Comparison of ENCODE assay signal across 1 cellular context in the genomic region with DNA sequence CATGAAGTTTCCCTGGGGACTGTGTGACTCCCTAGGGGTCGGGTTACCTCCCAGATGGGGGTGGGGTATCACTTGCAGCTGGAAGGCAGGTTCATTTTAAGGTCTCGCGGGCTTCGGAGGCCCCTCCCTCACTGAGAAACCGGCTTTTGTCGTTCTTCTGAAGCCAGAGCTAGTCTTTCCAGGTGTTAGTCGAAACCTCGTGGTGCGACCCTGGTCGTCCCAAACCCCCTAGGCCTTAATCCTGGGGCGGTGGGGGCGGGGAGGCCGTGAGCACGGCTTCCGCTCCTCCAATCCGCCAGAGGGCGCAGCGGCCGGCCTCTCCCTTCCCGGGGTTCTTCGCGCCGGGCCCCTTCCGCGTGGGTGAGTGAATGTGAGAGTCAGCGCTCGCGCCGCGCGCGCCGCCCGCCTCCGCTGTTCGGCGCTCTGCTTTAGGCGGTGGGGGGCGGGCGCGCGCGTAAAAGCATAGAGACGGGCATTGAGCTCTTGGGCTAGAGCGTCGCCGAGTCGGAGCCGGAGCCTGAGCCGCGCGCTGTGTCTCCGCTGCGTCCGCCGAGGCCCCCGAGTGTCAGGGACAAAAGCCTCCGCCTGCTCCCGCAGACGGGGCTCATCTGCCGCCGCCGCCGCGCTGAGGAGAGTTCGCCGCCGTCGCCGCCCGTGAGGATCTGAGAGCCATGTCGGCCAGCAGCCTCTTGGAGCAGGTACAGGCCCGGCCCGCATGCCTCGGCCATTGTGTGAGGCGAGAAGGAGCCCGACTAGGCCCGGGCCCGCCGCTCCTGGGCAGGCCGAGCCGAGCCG.
TF ChIP-seq lines count a peak whose summit lies in the region.

TSS of gene YTHDF2 (plus strand) at position 491 of the 795 bp plus-strand sequence. CDS start at position 672, 181 bp downstream.

TF ChIP-seq in K562, 482 proteins besides CTCF, POLR2A, EP300 and RAD21 (continued from another document):
- TF ChIP-seq ZNF239 (CRISPR knock-in tag; IDR thresholded peaks at IDR 0.05), result 0 out of 2 replicates have a peak, but pooled peaks have one; percentile 12
- TF ChIP-seq NCOA6 (IDR thresholded peaks at IDR 0.05), result no peak
- 0 out of 2 replicates have a peak, but pooled peaks have one; percentile 66 for TF ChIP-seq ZNF124 (CRISPR knock-in tag; IDR thresholded peaks at IDR 0.05)
- no peak for TF ChIP-seq ZNF212 (CRISPR knock-in tag; IDR thresholded peaks at IDR 0.05)
- TF ChIP-seq ZNF311 (CRISPR knock-in tag; IDR thresholded peaks at IDR 0.05), result no peak
- TF ChIP-seq HDGF (IDR thresholded peaks at IDR 0.05), result no peak
- TF ChIP-seq GTF2F1 (IDR thresholded peaks at IDR 0.05; ENCODE audit: low read depth, low read length), result no peak; the same call in 1 of the 2 replicates
- peak; percentile 88 for TF ChIP-seq CHD2 (IDR thresholded peaks at IDR 0.05; ENCODE audit: low read depth, low read length)
- TF ChIP-seq PCBP1 (IDR thresholded peaks at IDR 0.05; ENCODE audit: low read depth, low read length, poor library complexity, severe bottlenecking), result peak; percentile 97
- 0 out of 2 replicates have a peak, but pooled peaks have one; percentile 5 for TF ChIP-seq ZNF668 (CRISPR knock-in tag; IDR thresholded peaks at IDR 0.05)
- TF ChIP-seq ZFX (CRISPR knock-in tag; IDR thresholded peaks at IDR 0.05), result peak; percentile 99
- TF ChIP-seq ZNF431 (CRISPR knock-in tag; IDR thresholded peaks at IDR 0.05), result no peak
- no peak for TF ChIP-seq ZC3H4 (CRISPR knock-in tag; IDR thresholded peaks at IDR 0.05; ENCODE audit: borderline replicate concordance)
- TF ChIP-seq MBD2 (IDR thresholded peaks at IDR 0.05; ENCODE audit: borderline replicate concordance, low read depth), result peak; percentile 39; the same call in 1 of the 2 replicates
- no peak for TF ChIP-seq ZNF445 (CRISPR knock-in tag; IDR thresholded peaks at IDR 0.05; ENCODE audit: low read depth)
- peak; percentile 38 for TF ChIP-seq SETDB1 (IDR thresholded peaks at IDR 0.05; ENCODE audit: low read length)
- TF ChIP-seq ARID1B (IDR thresholded peaks at IDR 0.05), result peak; percentile 80
- peak in 1 of 2 experiments; percentile 39; a peak in 3 of 4 replicates for TF ChIP-seq TBL1XR1 (IDR thresholded peaks at IDR 0.05; ENCODE audit: low read length in 2 of 2)
- TF ChIP-seq ZNF165 (CRISPR knock-in tag; IDR thresholded peaks at IDR 0.05; ENCODE audit: borderline replicate concordance), result no peak
- peak; percentile 96 for TF ChIP-seq LEF1 (IDR thresholded peaks at IDR 0.05)
- no peak for TF ChIP-seq ZNF324 (CRISPR knock-in tag; IDR thresholded peaks at IDR 0.05)
- no peak for TF ChIP-seq POU5F1 (IDR thresholded peaks at IDR 0.05; ENCODE audit: borderline replicate concordance, low read depth, low read length, partially characterized antibody)
